ENCODE assay signal across 11 cellular contexts in the genomic region with DNA sequence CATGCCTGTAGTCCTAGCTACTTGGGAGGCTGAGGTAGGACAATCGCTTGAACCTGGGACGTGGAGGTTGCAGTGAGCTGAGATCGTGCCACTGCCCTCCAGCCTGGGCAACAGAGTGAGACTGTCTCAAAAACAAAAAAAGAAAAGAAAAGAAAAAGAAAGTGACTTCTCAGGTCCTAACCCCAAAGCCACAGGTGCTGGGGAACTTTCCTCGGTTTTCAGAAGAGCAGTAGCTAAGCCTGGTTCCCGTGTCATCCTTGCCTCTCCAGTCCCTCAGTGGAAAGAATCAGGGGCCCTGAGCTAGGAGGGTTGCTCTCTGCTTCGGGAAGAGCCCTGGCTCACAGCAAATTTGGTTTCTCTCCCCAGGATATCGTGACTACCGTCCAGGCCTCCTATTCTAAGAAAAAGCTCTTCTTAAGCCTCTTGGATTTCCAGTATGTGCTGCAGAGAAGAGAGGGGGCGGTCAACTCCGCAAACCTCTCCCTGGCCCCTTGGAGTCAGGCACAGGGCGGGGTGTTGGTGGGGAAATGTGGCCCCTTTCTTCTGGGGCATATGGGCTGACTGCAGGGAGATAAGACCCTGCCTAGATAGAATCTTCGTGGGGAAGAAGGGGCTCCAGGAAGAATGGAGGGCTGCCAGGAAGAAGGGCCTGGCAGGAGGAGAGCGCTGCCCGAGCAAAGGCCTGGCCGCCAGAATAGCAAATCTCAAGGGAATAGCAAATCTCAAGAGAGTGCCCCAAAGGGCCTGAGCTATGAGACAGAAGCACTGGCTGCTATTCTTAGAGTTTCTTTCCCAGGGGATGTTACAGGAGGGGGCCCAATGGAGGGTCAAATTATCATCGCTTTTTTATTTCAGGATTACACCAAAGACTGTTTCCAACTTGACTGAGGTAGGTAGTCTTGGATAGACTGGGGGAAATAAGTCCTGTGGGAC. TPM values are rescaled to one million over a fixed set of nuclear protein-coding genes. Genes with fewer than 3 reads are reported as not detected.
DNase-seq lines count a peak whose midpoint lies in the region; ATAC-seq and TF ChIP-seq lines count a peak whose summit lies in the region.
"Had no signal": no experiment of that assay in that cellular context is flagged by ENCODE, and none has a peak within 500 bp of the region (broad histone marks: within the 10 kb centered on the region; RNA-seq: fewer than 3 reads in every experiment).

No MANE protein-coding gene starts in this region.

- no peak overlapping the region for H3K27ac ChIP-seq in left ventricle myocardium inferior (replicated peaks)
- H3K27ac ChIP-seq: adrenal gland, foreskin keratinocyte, SJSA1 had no signal

- peaks cover 0 to 4% of the 10 kb centered on the region in 2 donors for H3K36me3 Mint-ChIP-seq in naive B cell

- H3K4me1 Mint-ChIP-seq in naive B cell, result peaks cover 58 to 72% (median 69%) of the 10 kb centered on the region in 3 donors

- in situ Hi-C loops in GM13976 (cut with MboI; ENCODE audit: low sequenced_read_pairs, unreplicated experiment), result no loop called here

- no peaks in the 10 kb centered on the region for H3K27me3 Mint-ChIP-seq in naive B cell

- H3K27ac Mint-ChIP-seq in naive B cell, result peak overlapping the region; percentile 70 to 91 (median 82)

- H3K4me3 Mint-ChIP-seq in naive B cell, result peak overlapping the region; percentile 16 to 85 (median 76)

- TF ChIP-seq CTCF in GM13976 (IDR thresholded peaks at IDR 0.05; ENCODE audit: borderline replicate concordance, control extremely low read depth, extremely low read depth, insufficient read depth, missing control alignments) (no peak), left ventricle myocardium inferior (IDR thresholded peaks at IDR 0.05; ENCODE audit: borderline replicate concordance) (no peak)

- peaks cover 28% of the 10 kb centered on the region for H3K4me1 ChIP-seq in left ventricle myocardium inferior

- ATAC-seq in GM21529 (IDR thresholded peaks at IDR 0.05; ENCODE audit: unreplicated experiment), result peak; percentile 47
- ATAC-seq in naive B cell (ENCODE audit: low read depth in 2 of 2), result peak; percentile 49 to 59
- no peak for ATAC-seq in left colon
- no peak for ATAC-seq in HG03571 (IDR thresholded peaks at IDR 0.05; ENCODE audit: unreplicated experiment)
- ATAC-seq: foreskin keratinocyte had no signal

- no peak overlapping the region for H3K4me3 ChIP-seq in left ventricle myocardium inferior
- H3K4me3 ChIP-seq: adrenal gland, SJSA1 had no signal

- H3K9me3 Mint-ChIP-seq in naive B cell, result no peaks in the 10 kb centered on the region

- DNase-seq in GM13976 (ENCODE audit: low spot score) (peak; percentile 51), NCI-H1436 treated with DMSO at 0.1 percent for 48 hours (lab: John Stamatoyannopoulos, UW) (peak; percentile 38), naive B cell (no peak), left ventricle myocardium inferior (no peak), left colon (no peak)
- DNase-seq: adrenal gland; foreskin keratinocyte; stimulated activated CD8-positive, alpha-beta memory T cell treated with anti-CD3 and anti-CD28 coated beads, Interleukin-4, amount 100 ng/mL, for 48 hours had no signal

- intact Hi-C loops in left ventricle myocardium inferior (cut with micrococcal nuclease), result no loop called here
- intact Hi-C loops in left colon (cut with DNase I, micrococcal nuclease), result no loop called here

- no peaks in the 10 kb centered on the region for H3K9me3 ChIP-seq in left ventricle myocardium inferior (replicated peaks)
- H3K9me3 ChIP-seq: adrenal gland, SJSA1 had no signal

- no peaks in the 10 kb centered on the region for H3K36me3 ChIP-seq in left ventricle myocardium inferior
- H3K36me3 ChIP-seq: adrenal gland, SJSA1 had no signal

- H3K27me3 ChIP-seq in left ventricle myocardium inferior (ENCODE audit: low read depth), result no peaks in the 10 kb centered on the region
- H3K27me3 ChIP-seq: adrenal gland, foreskin keratinocyte, SJSA1 had no signal

RNA-seq across cellular contexts. Expression of gene NLRC5, which starts 8.3 kb away (rescaled TPM):
- polyA plus RNA-seq in naive B cell (ENCODE audit: low read depth in 6 of 6), result 10 to 100 TPM in 5 of 6 donors, 1 to 10 TPM in 1; 2.9 to 42.9 (median 29.9) TPM
- 6.6 TPM for total RNA-seq in left ventricle myocardium inferior
- 100 to 1,000 TPM in 1 of 2 donors, 10 to 100 TPM in 1; 57.7 to 125 TPM for total RNA-seq in left colon

RNA-seq across cellular contexts. Expression of gene CETP, which starts 19.3 kb away (rescaled TPM):
- polyA plus RNA-seq in naive B cell (ENCODE audit: low read depth in 6 of 6), result under 1 TPM in 4 of 6 donors, not detected in 2; 0.25 to 0.72 (median 0.27) TPM
- total RNA-seq in left ventricle myocardium inferior (0.16 TPM), left colon (under 1 TPM in 1 of 2 donors, not detected in 1; 0.28 TPM)
- total RNA-seq: foreskin keratinocyte had no signal
- polyA plus RNA-seq: foreskin keratinocyte had no signal

RNA-seq across cellular contexts. Expression of gene HERPUD1, which starts 49.1 kb away (rescaled TPM):
- polyA plus RNA-seq in naive B cell (ENCODE audit: low read depth in 6 of 6), result 1,000 to 10,000 TPM in 1 of 6 donors, 100 to 1,000 TPM in 5; 235 to 1,138 (median 264) TPM
- total RNA-seq in left ventricle myocardium inferior (119 TPM), left colon (100 to 1,000 TPM; 156 to 184 TPM)

Comparison
In these comparisons a context has a peak if more than half of its experiments do, and no peak if none do; other contexts are left out.
1. DNase-seq: peak in GM13976 (single experiment) and NCI-H1436 treated with DMSO at 0.1 percent for 48 hours (single experiment); none in naive B cell (single experiment), left ventricle myocardium inferior (single experiment) and left colon (0 of 2).
2. ATAC-seq: peak in GM21529 (single experiment) and naive B cell (2 of 2); none in left colon (single experiment) and HG03571 (single experiment).